ENCODE assay signal across 17 cellular contexts in the genomic region with DNA sequence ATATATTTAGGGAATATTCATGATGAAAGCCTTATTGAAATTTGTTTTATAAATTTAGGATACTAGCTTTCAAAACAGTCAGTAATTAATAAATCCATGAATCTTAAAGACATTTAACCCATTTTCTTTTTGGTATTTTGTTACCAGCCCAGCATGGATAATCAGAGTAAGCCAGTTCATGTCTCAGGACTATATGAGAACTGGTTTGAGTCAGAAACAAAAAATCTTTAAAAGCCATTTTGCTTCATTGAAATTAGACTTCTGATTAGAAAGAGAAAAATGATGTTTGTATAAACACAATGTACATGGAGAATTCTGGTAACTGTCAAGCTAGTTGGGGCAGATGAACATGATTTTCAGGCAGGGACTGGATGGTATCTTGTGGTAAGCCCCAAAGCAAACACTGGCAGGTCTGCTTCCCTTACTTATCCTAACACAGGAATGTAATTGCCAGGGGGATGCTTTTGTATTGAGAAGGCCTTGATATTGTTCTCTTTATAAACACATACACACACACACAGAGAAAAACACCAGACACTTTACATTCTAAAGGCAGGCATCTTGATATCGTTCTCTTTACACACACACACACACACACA. TPM values are rescaled to one million over a fixed set of nuclear protein-coding genes. Genes with fewer than 3 reads are reported as not detected.
DNase-seq lines count a peak whose midpoint lies in the region; ATAC-seq and TF ChIP-seq lines count a peak whose summit lies in the region.
"Had no signal": no experiment of that assay in that cellular context is flagged by ENCODE, and none has a peak within 500 bp of the region (broad histone marks: within the 10 kb centered on the region; RNA-seq: fewer than 3 reads in every experiment).

No MANE protein-coding gene starts in this region.

- DNase-seq in EH (ENCODE audit: low read depth) = peak; percentile 83
- peak; percentile 27 for DNase-seq in NCI-H69 (lab: John Stamatoyannopoulos, UW)
- DNase-seq in choroid plexus epithelial cell (ENCODE audit: low read depth) = peak; percentile 41
- no peak for DNase-seq in natural killer cell
- DNase-seq in G401 (ENCODE audit: low spot score) = no peak
- DNase-seq in Kasumi-1 (lab: John Stamatoyannopoulos, UW) = no peak
- no peak for DNase-seq in activated T-cell treated with anti-CD3 and anti-CD28 coated beads, Interleukin-2, amount 50 U/mL, for 72 hours
- DNase-seq in activated naive CD4-positive, alpha-beta T cell treated with Interleukin-2 at 50 U/mL for 16 hours = no peak
- DNase-seq: activated B cell treated with CpG ODN at 0.5 μM for 24 hours; activated T-cell treated with anti-CD3 and anti-CD28 coated beads, Interleukin-2, amount 50 U/mL, for 48 hours; midbrain; NCI-H526; stimulated activated CD4-positive, alpha-beta T cell treated with anti-CD3 and anti-CD28 coated beads, Interleukin-2, amount 100 ng/mL, for 48 hours; stimulated activated naive CD4-positive, alpha-beta T cell treated with Interleukin-2 at 50 U/mL for 16 hours had no signal

- in situ Hi-C loops in G401 (cut with HindIII; ENCODE audit: low sequenced_read_pairs) = no loop called here

- no peak for ATAC-seq in natural killer cell
- no peak for ATAC-seq in activated T-cell treated with anti-CD3 and anti-CD28 coated beads, Interleukin-2, amount 50 U/mL, for 72 hours (replicated peaks in 1 of 2)
- ATAC-seq: HepG2 had no signal

- no peak for TF ChIP-seq CTCF in choroid plexus epithelial cell (conservative IDR thresholded peaks at IDR 0.05; ENCODE audit: low read depth, low read length)
- TF ChIP-seq CTCF in natural killer cell (IDR thresholded peaks at IDR 0.05) = no peak

- intact Hi-C loops in natural killer cell (cut with micrococcal nuclease) = no loop called here

- H3K9me3 Mint-ChIP-seq in natural killer cell = no peaks in the 10 kb centered on the region
- no peaks in the 10 kb centered on the region for H3K9me3 Mint-ChIP-seq in activated T-cell treated with anti-CD3 and anti-CD28 coated beads, Interleukin-2, amount 50 U/mL, for 72 hours
- H3K9me3 Mint-ChIP-seq: activated B cell treated with CpG ODN at 0.5 μM for 24 hours had no signal

- peak overlapping the region; percentile 72 to 84 for H3K27ac Mint-ChIP-seq in natural killer cell
- no peak overlapping the region for H3K27ac Mint-ChIP-seq in activated T-cell treated with anti-CD3 and anti-CD28 coated beads, Interleukin-2, amount 50 U/mL, for 72 hours
- H3K27ac Mint-ChIP-seq: activated B cell treated with CpG ODN at 0.5 μM for 24 hours had no signal

- H3K27me3 Mint-ChIP-seq in natural killer cell (ENCODE audit: low read depth in 2 of 2) = no peaks in the 10 kb centered on the region
- H3K27me3 Mint-ChIP-seq in activated T-cell treated with anti-CD3 and anti-CD28 coated beads, Interleukin-2, amount 50 U/mL, for 72 hours (ENCODE audit: low read depth) = no peaks in the 10 kb centered on the region

- H3K36me3 Mint-ChIP-seq in natural killer cell = no peaks in the 10 kb centered on the region
- no peaks in the 10 kb centered on the region for H3K36me3 Mint-ChIP-seq in activated T-cell treated with anti-CD3 and anti-CD28 coated beads, Interleukin-2, amount 50 U/mL, for 72 hours (ENCODE audit: insufficient read depth in 2 of 2)

- H3K4me3 Mint-ChIP-seq in natural killer cell = peak overlapping the region; percentile 65
- no peak overlapping the region for H3K4me3 Mint-ChIP-seq in activated T-cell treated with anti-CD3 and anti-CD28 coated beads, Interleukin-2, amount 50 U/mL, for 72 hours
- H3K4me3 Mint-ChIP-seq: activated B cell treated with CpG ODN at 0.5 μM for 24 hours, CD14-positive monocyte had no signal

- H3K4me1 Mint-ChIP-seq in natural killer cell = peaks cover 38 to 47% of the 10 kb centered on the region in 2 donors
- peaks cover 6% of the 10 kb centered on the region for H3K4me1 Mint-ChIP-seq in activated T-cell treated with anti-CD3 and anti-CD28 coated beads, Interleukin-2, amount 50 U/mL, for 72 hours (ENCODE audit: low read depth)
- H3K4me1 Mint-ChIP-seq: activated B cell treated with CpG ODN at 0.5 μM for 24 hours had no signal

- no peak overlapping the region for H3K4me3 ChIP-seq in choroid plexus epithelial cell (ENCODE audit: low read depth, low read length)
- H3K4me3 ChIP-seq: ascending aorta had no signal

RNA-seq across cellular contexts. Expression of a gene that starts 9.4 kb away (rescaled TPM):
- 10 to 100 TPM; 13.9 to 28.7 (median 23.2) TPM for total RNA-seq in natural killer cell
- 3.7 and 7.6 TPM in 2 replicates for total RNA-seq in G401 (2014; rRNA removed; shearing (Covaris generic))
- 10 to 100 TPM in 1 of 2 donors, 1 to 10 TPM in 1; 9.3 to 12.4 TPM for total RNA-seq in activated T-cell treated with anti-CD3 and anti-CD28 coated beads, Interleukin-2, amount 50 U/mL, for 72 hours

RNA-seq across cellular contexts. Expression of a gene that starts 57.3 kb away (rescaled TPM):
- 10 to 100 TPM; 13.4 to 16.6 (median 13.7) TPM for total RNA-seq in natural killer cell
- total RNA-seq in G401 (2014; rRNA removed; shearing (Covaris generic)) = 10.5 and 14.6 TPM in 2 replicates
- total RNA-seq in activated T-cell treated with anti-CD3 and anti-CD28 coated beads, Interleukin-2, amount 50 U/mL, for 72 hours = 1 to 10 TPM; 8.9 to 9.0 TPM

Comparison
In these comparisons a context has a peak if more than half of its experiments do, and no peak if none do; other contexts are left out.
1. DNase-seq: peak in EH (single experiment), NCI-H69 (single experiment) and choroid plexus epithelial cell (single experiment); none in natural killer cell (single experiment), G401 (single experiment), Kasumi-1 (0 of 2), activated T-cell treated with anti-CD3 and anti-CD28 coated beads, Interleukin-2, amount 50 U/mL, for 72 hours (0 of 2) and activated naive CD4-positive, alpha-beta T cell treated with Interleukin-2 at 50 U/mL for 16 hours (single experiment).